ENCODE assay signal across 9 cellular contexts in the genomic region with DNA sequence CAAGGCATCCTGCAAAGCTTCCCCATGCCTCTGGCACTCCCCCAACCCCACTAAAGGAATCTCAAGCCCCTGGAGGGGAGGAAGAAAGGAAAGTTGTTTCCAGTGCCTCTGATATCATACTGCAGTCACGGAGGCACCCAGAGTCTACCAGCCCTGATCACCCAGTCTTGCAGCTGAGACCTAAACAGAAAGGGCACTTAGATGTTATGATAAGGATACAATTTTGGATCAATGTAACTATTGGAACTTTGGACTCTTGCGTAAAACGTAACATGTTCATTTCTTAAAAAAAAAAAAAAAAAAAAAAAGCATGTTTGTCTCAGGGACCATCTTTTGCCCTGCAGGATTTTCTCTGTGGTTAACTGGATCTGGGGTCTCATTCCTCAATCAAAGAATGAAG.
"Had no signal": no experiment of that assay in that cellular context is flagged by ENCODE, and none has a peak within 500 bp of the region (broad histone marks: within the 10 kb centered on the region; RNA-seq: fewer than 3 reads in every experiment).

No MANE protein-coding gene starts in this region.

- H3K27ac Mint-ChIP-seq: HFFc6, IgD-negative memory B cell had no signal

- H3K36me3 ChIP-seq: HAP-1 had no signal

- H3K9me3 ChIP-seq: HAP-1 had no signal

- H3K27ac ChIP-seq: GM23248, HL-60 had no signal

- H2AFZ ChIP-seq: GM23248 had no signal

- H3K4me1 ChIP-seq: HAP-1 had no signal

- H3K9ac ChIP-seq: GM23248 had no signal

- H3K4me3 ChIP-seq: GM23248, HAP-1 had no signal

- ATAC-seq: HCT116 had no signal

- H3K9me3 Mint-ChIP-seq: HFFc6, IgD-negative memory B cell had no signal

- DNase-seq: GM23248, GOT3, H7, HFFc6, KBM-7 had no signal

- H3K4me3 Mint-ChIP-seq: HFFc6, IgD-negative memory B cell had no signal
